ENCODE assay signal across 10 cellular contexts in genomic region chr7:156634117-156634516, GRCh38. TPM values are rescaled to one million over a fixed set of nuclear protein-coding genes. Genes with fewer than 3 reads are reported as not detected.
"Had no signal": no experiment of that assay in that cellular context is flagged by ENCODE, and none has a peak within 500 bp of the region (broad histone marks: within the 10 kb centered on the region; RNA-seq: fewer than 3 reads in every experiment).

No MANE protein-coding gene starts in this region.

- ATAC-seq: HCT116, HepG2 had no signal

- H3K9me3 ChIP-seq: HAP-1 had no signal

- H3K36me3 ChIP-seq: HAP-1 had no signal

- H3K4me3 ChIP-seq: GM23248, HAP-1 had no signal

- H3K27ac Mint-ChIP-seq: HFFc6, IgD-negative memory B cell had no signal

- H3K4me3 Mint-ChIP-seq: HFFc6, IgD-negative memory B cell had no signal

- H3K27ac ChIP-seq: GM23248, HL-60 had no signal

- H2AFZ ChIP-seq: GM23248 had no signal

- H3K4me1 ChIP-seq: HAP-1 had no signal

- H3K27me3 Mint-ChIP-seq: IgD-negative memory B cell had no signal

- H3K9ac ChIP-seq: GM23248 had no signal

- DNase-seq: GM23248, GOT3, H7, HFFc6, KBM-7 had no signal

RNA-seq across cellular contexts. Expression of gene RNF32, which starts 6.5 kb away (rescaled TPM):
- total RNA-seq: HepG2 had no signal
- polyA plus RNA-seq: HepG2 had no signal
